ENCODE assay signal across 19 cellular contexts in the genomic region with DNA sequence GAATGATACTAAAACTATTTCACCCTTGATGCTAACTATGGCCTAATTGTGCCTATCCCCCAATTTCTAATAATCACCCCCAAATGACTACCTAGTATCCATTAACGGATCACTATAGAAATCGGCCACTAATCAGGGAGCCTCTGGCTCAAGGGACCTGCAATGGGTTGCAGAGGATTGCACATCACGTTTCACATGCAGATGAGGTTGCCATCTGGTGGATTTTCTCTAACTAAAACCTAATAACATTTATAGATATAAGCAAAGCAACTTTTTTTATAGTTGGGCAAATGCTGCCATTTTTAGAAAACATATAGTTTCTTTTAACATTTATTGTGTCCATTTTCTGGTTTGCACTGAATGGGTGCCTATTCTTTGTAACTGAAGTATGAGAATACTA. TPM values are rescaled to one million over a fixed set of nuclear protein-coding genes. Genes with fewer than 3 reads are reported as not detected.
DNase-seq lines count a peak whose midpoint lies in the region; ATAC-seq, FAIRE-seq and TF ChIP-seq lines count a peak whose summit lies in the region.
"Had no signal": no experiment of that assay in that cellular context is flagged by ENCODE, and none has a peak within 500 bp of the region (broad histone marks: within the 10 kb centered on the region; RNA-seq: fewer than 3 reads in every experiment).

No MANE protein-coding gene starts in this region.

- no peak for TF ChIP-seq CTCF in fibroblast of villous mesenchyme (IDR thresholded peaks at IDR 0.05; ENCODE audit: insufficient read depth, low read depth, low read length)

- POLR2A ChIA-PET in HEK293T (lab: Yijun Ruan, JAX): no interaction called here

- no peak for FAIRE-seq in H54 (lab: Jason Lieb, UNC)
- FAIRE-seq: TTC549, urothelium cell line had no signal

- no peak overlapping the region for H3K4me3 ChIP-seq in fibroblast of villous mesenchyme (ENCODE audit: low read depth, low read length)
- H3K4me3 ChIP-seq: body of pancreas had no signal

- DNase-seq in D341Med (ENCODE audit: low spot score): peak; percentile 33
- DNase-seq in HEK293T (ENCODE audit: extremely low spot score): peak; percentile 21
- DNase-seq in RPMI8226: peak; percentile 11
- DNase-seq in fibroblast of villous mesenchyme (ENCODE audit: low read depth): peak; percentile 13
- no peak for DNase-seq in H54 (ENCODE audit: insufficient read length, low spot score)
- DNase-seq in amniotic stem cell (lab: John Stamatoyannopoulos, UW): no peak
- DNase-seq: activated CD8-positive, alpha-beta memory T cell treated with anti-CD3 and anti-CD28 coated beads for 24 hours; activated effector memory CD4-positive, alpha-beta T cell treated with anti-CD3 and anti-CD28 coated beads, Interleukin-2, amount 50 U/mL, for 16 hours; body of pancreas; foreskin melanocyte; GDM1; KG1; NCI-H510A; occipital lobe; SIG-M5; stimulated activated naive CD8-positive, alpha-beta T cell treated with anti-CD3 and anti-CD28 coated beads, Interleukin-15, Interleukin-2, amounts not matched to agents 100 U/mL and 50 U/mL, for 24 hours had no signal

- no peak for ATAC-seq in GM18870 (IDR thresholded peaks at IDR 0.05; ENCODE audit: unreplicated experiment)
- ATAC-seq: body of pancreas; stimulated activated naive CD8-positive, alpha-beta T cell treated with anti-CD3 and anti-CD28 coated beads, Interleukin-15, Interleukin-2, amounts not matched to agents 100 U/mL and 50 U/mL, for 24 hours had no signal

- CTCF ChIA-PET in HEK293T (lab: Yijun Ruan, JAX): no interaction called here

- no peak for TF ChIP-seq POLR2A in H54 (IDR thresholded peaks at IDR 0.05; ENCODE audit: low read depth, low read length)

TF ChIP-seq in HEK293T, 16 proteins besides CTCF, POLR2A, EP300 and RAD21:
- TF ChIP-seq TARDBP (IDR thresholded peaks at IDR 0.05) (no peak), FOXM1 (IDR thresholded peaks at IDR 0.05; ENCODE audit: borderline replicate concordance) (no peak), NFRKB (IDR thresholded peaks at IDR 0.05) (no peak), ELF4 (IDR thresholded peaks at IDR 0.05) (no peak), FOXK2 (IDR thresholded peaks at IDR 0.05) (no peak), ARNT (IDR thresholded peaks at IDR 0.05) (no peak), ZNF384 (IDR thresholded peaks at IDR 0.05) (no peak), BHLHE40 (IDR thresholded peaks at IDR 0.05; ENCODE audit: borderline replicate concordance) (no peak), LEF1 (IDR thresholded peaks at IDR 0.05; ENCODE audit: borderline replicate concordance) (no peak), CTBP1 (IDR thresholded peaks at IDR 0.05; ENCODE audit: borderline replicate concordance) (no peak), L3MBTL2 (conservative IDR thresholded peaks at IDR 0.05) (no peak), HDGF (IDR thresholded peaks at IDR 0.05; ENCODE audit: borderline replicate concordance) (no peak), SUZ12 (IDR thresholded peaks at IDR 0.05) (no peak)
TF ChIP-seq in HEK293T: peak in this region for 0.

RNA-seq across cellular contexts. Expression of gene ALG13, which starts 28.3 kb away (rescaled TPM):
- total RNA-seq in fibroblast of villous mesenchyme: 47.9 and 56.7 TPM in 2 replicates

Comparison
In these comparisons a context has a peak if more than half of its experiments do, and no peak if none do; other contexts are left out.
1. DNase-seq: peak in D341Med (single experiment), HEK293T (single experiment), RPMI8226 (single experiment) and fibroblast of villous mesenchyme (single experiment); none in H54 (single experiment) and amniotic stem cell (single experiment).